In the genomic region with DNA sequence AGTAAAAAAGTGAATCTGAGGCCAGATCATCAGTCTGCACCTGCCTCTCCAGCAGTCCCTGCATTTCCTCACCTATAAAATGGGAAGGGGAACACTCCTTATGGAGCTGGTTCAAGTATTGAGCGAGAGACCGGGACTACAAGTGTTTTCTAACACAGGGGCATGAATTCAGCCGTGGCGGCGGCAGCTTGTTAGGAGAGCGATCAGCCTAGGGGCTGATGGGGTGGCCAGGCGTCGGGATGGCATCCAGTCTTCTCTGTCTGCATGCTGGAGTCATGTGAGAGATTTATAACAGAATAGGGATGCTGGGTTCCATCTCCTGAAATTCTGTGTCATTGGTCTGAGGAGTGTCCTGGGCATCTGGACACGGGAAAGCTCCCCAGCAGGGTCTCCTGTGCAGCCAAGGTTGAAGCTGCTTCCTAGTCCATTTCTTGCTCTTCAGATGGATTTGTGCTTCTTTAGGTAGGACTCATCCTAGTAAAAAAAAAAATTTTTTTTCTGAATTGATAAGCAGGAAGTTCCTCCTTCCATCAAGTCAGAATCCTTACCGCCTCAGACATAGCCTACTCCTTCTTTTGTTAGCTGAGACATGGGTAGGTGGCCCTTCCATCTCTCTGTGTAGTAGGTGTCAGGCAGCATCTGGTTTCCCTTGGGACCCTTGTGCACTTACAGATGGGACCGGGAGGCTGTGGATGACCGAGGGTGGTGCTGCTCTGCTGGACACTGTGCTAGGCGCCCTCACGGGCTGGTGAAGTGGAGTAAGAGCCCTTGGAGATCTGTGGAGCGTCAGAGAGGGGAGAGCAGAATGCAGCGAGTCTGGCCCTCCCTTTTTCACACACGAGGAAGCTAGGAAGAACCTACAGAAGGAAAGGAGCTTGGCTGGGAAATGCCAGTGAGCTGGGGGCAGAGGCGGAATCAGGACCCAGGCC, we compare ENCODE assay signal across 19 cellular contexts.
DNase-seq lines count a peak whose midpoint lies in the region.
"Had no signal": no experiment of that assay in that cellular context is flagged by ENCODE, and none has a peak within 500 bp of the region (broad histone marks: within the 10 kb centered on the region; RNA-seq: fewer than 3 reads in every experiment).

No MANE protein-coding gene starts in this region.

- no peak overlapping the region for H3K9ac ChIP-seq in mesenchymal stem cell (ENCODE audit: low read length)

- peak overlapping the region; percentile 66 for H2AK5ac ChIP-seq in mesenchymal stem cell (ENCODE audit: low read length, severe bottlenecking)

- H3K27ac ChIP-seq in SJCRH30 (peak overlapping the region; percentile 99), mesenchymal stem cell (ENCODE audit: low read length, poor library complexity, severe bottlenecking) (no peak overlapping the region)
- H3K27ac ChIP-seq: neutrophil, RWPE1, upper lobe of left lung had no signal

- peak overlapping the region; percentile 2 for H2BK15ac ChIP-seq in mesenchymal stem cell (ENCODE audit: low read depth, poor library complexity, severe bottlenecking)

- H3K9me3 ChIP-seq in SJCRH30 (replicated peaks) (no peaks in the 10 kb centered on the region), mesenchymal stem cell (ENCODE audit: control insufficient read depth, low read length) (peaks cover 5% of the 10 kb centered on the region)
- H3K9me3 ChIP-seq: neutrophil had no signal

- WGBS in mesenchymal stem cell, result 86% methylated on average over 18 of the region's 18 CpGs

- H3K4me1 Mint-ChIP-seq in activated naive CD4-positive, alpha-beta T cell treated with anti-CD3 and anti-CD28 coated beads, Interleukin-2, amount 50 U/mL, for 24 hours, result no peaks in the 10 kb centered on the region
- H3K4me1 Mint-ChIP-seq: activated CD4-positive, alpha-beta T cell treated with anti-CD3 and anti-CD28 coated beads, Interleukin-2, amount 10 ng/mL, durations not matched to agents 24 days and 14 days had no signal

- peaks cover 45% of the 10 kb centered on the region for H3K4me1 ChIP-seq in SJCRH30
- peaks cover 40% of the 10 kb centered on the region for H3K4me1 ChIP-seq in mesenchymal stem cell (ENCODE audit: control insufficient read depth, insufficient read depth, low read depth, low read length)

- DNase-seq in activated naive CD4-positive, alpha-beta T cell treated with Interleukin-2 at 50 U/mL for 16 hours, result no peak
- DNase-seq in NCI-H187 (lab: John Stamatoyannopoulos, UW), result peak; percentile 63 to 68
- no peak for DNase-seq in SJCRH30
- no peak for DNase-seq in mesenchymal stem cell
- no peak for DNase-seq in HPDE6-E6E7 (ENCODE audit: extremely low spot score)
- DNase-seq in NCI-H2227 (lab: John Stamatoyannopoulos, UW; ENCODE audit: unreplicated experiment), result no peak
- DNase-seq in NCI-H1048 (lab: John Stamatoyannopoulos, UW), result no peak
- DNase-seq: activated CD4-positive, alpha-beta T cell treated with anti-CD3 and anti-CD28 coated beads, Interleukin-2, amount 10 ng/mL, durations not matched to agents 24 days and 14 days; activated gamma-delta T cell treated with Interleukin-2 at 50 U/mL for 16 hours; activated T-cell treated with anti-CD3 and anti-CD28 coated beads, Interleukin-2, amount 50 U/mL, for 24 hours; NCI-H2029 treated with DMSO at 0.1 percent for 48 hours; stimulated activated CD4-positive, alpha-beta T cell treated with anti-CD3 and anti-CD28 coated beads, Interleukin-12 subunit alpha, Interleukin-12 subunit beta, amount 100 ng/mL, for 4 hours; stimulated activated CD4-positive, alpha-beta T cell treated with anti-CD3 and anti-CD28 coated beads, Interleukin-4, amount 100 ng/mL, for 1 hour; T-helper 17 cell; upper lobe of left lung had no signal

- H3K4ac ChIP-seq in mesenchymal stem cell (ENCODE audit: low read depth in 1 of 2, low read length in 2 of 2), result peak overlapping the region; percentile 15 to 48

- H4K91ac ChIP-seq in mesenchymal stem cell (ENCODE audit: low read length), result peak overlapping the region; percentile 75

- H3K18ac ChIP-seq in mesenchymal stem cell (ENCODE audit: low read depth in 1 of 2, low read length in 2 of 2), result peak overlapping the region in 1 of 2 experiments; percentile 11

- H2AFZ ChIP-seq in mesenchymal stem cell (ENCODE audit: low read depth, low read length), result no peak overlapping the region

- no peaks in the 10 kb centered on the region for H3K36me3 Mint-ChIP-seq in activated naive CD4-positive, alpha-beta T cell treated with anti-CD3 and anti-CD28 coated beads, Interleukin-2, amount 50 U/mL, for 24 hours

- H3K27me3 ChIP-seq in SJCRH30 (no peaks in the 10 kb centered on the region), mesenchymal stem cell (ENCODE audit: control insufficient read depth in 1 of 2, insufficient read depth in 1 of 2, low read length in 2 of 2) (no peaks in the 10 kb centered on the region)
- H3K27me3 ChIP-seq: upper lobe of left lung had no signal

- H2BK5ac ChIP-seq in mesenchymal stem cell (ENCODE audit: low read depth, low read length, poor library complexity, severe bottlenecking), result no peak overlapping the region

- H3K27ac Mint-ChIP-seq in activated naive CD4-positive, alpha-beta T cell treated with anti-CD3 and anti-CD28 coated beads, Interleukin-2, amount 50 U/mL, for 24 hours, result peak overlapping the region; percentile 12
- H3K27ac Mint-ChIP-seq: activated CD4-positive, alpha-beta T cell treated with anti-CD3 and anti-CD28 coated beads, Interleukin-2, amount 10 ng/mL, durations not matched to agents 24 days and 14 days; activated T-cell treated with anti-CD3 and anti-CD28 coated beads, Interleukin-2, amount 50 U/mL, for 24 hours; B cell; T-helper 17 cell had no signal

- H3K4me3 ChIP-seq in SJCRH30, result no peak overlapping the region
- no peak overlapping the region for H3K4me3 ChIP-seq in mesenchymal stem cell (ENCODE audit: insufficient read depth in 1 of 2, low read depth in 1 of 2, low read length in 2 of 2)
- H3K4me3 ChIP-seq: upper lobe of left lung had no signal

- H2BK120ac ChIP-seq in mesenchymal stem cell (ENCODE audit: low read depth, low read length), result no peak overlapping the region

- peaks cover 17% of the 10 kb centered on the region for H3K79me1 ChIP-seq in mesenchymal stem cell (replicated peaks; ENCODE audit: low read length, poor library complexity, severe bottlenecking)

- no peaks in the 10 kb centered on the region for H3K27me3 Mint-ChIP-seq in activated naive CD4-positive, alpha-beta T cell treated with anti-CD3 and anti-CD28 coated beads, Interleukin-2, amount 50 U/mL, for 24 hours

- no peak overlapping the region for H3K23ac ChIP-seq in mesenchymal stem cell (ENCODE audit: low read length in 2 of 2)

- no peak overlapping the region for H2BK12ac ChIP-seq in mesenchymal stem cell (ENCODE audit: low read length in 2 of 2)

- H4K8ac ChIP-seq in mesenchymal stem cell (ENCODE audit: low read length), result peak overlapping the region; percentile 14

- no peaks in the 10 kb centered on the region for H3K9me3 Mint-ChIP-seq in activated naive CD4-positive, alpha-beta T cell treated with anti-CD3 and anti-CD28 coated beads, Interleukin-2, amount 50 U/mL, for 24 hours
- H3K9me3 Mint-ChIP-seq: activated CD4-positive, alpha-beta T cell treated with anti-CD3 and anti-CD28 coated beads, Interleukin-2, amount 10 ng/mL, durations not matched to agents 24 days and 14 days; activated T-cell treated with anti-CD3 and anti-CD28 coated beads, Interleukin-2, amount 50 U/mL, for 24 hours had no signal

- H3K4me2 ChIP-seq in mesenchymal stem cell (ENCODE audit: low read length, poor library complexity, severe bottlenecking), result no peak overlapping the region

- no peak overlapping the region for H3K14ac ChIP-seq in mesenchymal stem cell (ENCODE audit: low read length in 2 of 2)

- H3K36me3 ChIP-seq in SJCRH30, result peaks cover 32% of the 10 kb centered on the region
- peaks cover 0 to 27% of the 10 kb centered on the region in 2 experiments for H3K36me3 ChIP-seq in mesenchymal stem cell (ENCODE audit: control insufficient read depth in 1 of 2, insufficient read depth in 2 of 2, low read depth in 1 of 2, low read length in 2 of 2)
- H3K36me3 ChIP-seq: neutrophil, upper lobe of left lung had no signal

- no peak overlapping the region for H3K4me3 Mint-ChIP-seq in activated naive CD4-positive, alpha-beta T cell treated with anti-CD3 and anti-CD28 coated beads, Interleukin-2, amount 50 U/mL, for 24 hours
- H3K4me3 Mint-ChIP-seq: activated CD4-positive, alpha-beta T cell treated with anti-CD3 and anti-CD28 coated beads, Interleukin-2, amount 10 ng/mL, durations not matched to agents 24 days and 14 days; activated T-cell treated with anti-CD3 and anti-CD28 coated beads, Interleukin-2, amount 50 U/mL, for 24 hours; B cell; T-helper 17 cell had no signal

Comparison
In these comparisons a context has a peak if more than half of its experiments do, and no peak if none do; other contexts are left out.
1. DNase-seq: peak in NCI-H187 (2 of 2); none in activated naive CD4-positive, alpha-beta T cell treated with Interleukin-2 at 50 U/mL for 16 hours (single experiment), SJCRH30 (0 of 2), mesenchymal stem cell (single experiment), HPDE6-E6E7 (single experiment), NCI-H2227 (single experiment) and NCI-H1048 (single experiment).